Comparison of ENCODE assay signal across 27 cellular contexts in genomic region chr17:13181683-13182082, GRCh38.
"Had no signal": no experiment of that assay in that cellular context is flagged by ENCODE, and none has a peak within 500 bp of the region (broad histone marks: within the 10 kb centered on the region; RNA-seq: fewer than 3 reads in every experiment).

No MANE protein-coding gene starts in this region.

- H3K27ac ChIP-seq: lower lobe of right lung, ovary, prostate gland, right lobe of liver, testis, thyroid gland, upper lobe of left lung, vagina had no signal

- DNase-seq: hippocampal formation; kidney glomerular epithelial cell; left cardiac atrium; lower lobe of right lung; mammary epithelial cell; mesenchymal stem cell; naive thymus-derived CD4-positive, alpha-beta T cell; ovary; retina; right lobe of liver; stimulated activated CD4-positive, alpha-beta T cell treated with anti-CD3 and anti-CD28 coated beads, Interleukin-1b, Interleukin-23, amount 100 ng/mL, for 48 hours; stimulated activated CD4-positive, alpha-beta T cell treated with anti-CD3 and anti-CD28 coated beads, Interleukin-2, amount 100 ng/mL, for 48 hours; stimulated activated CD4-positive, alpha-beta T cell treated with anti-CD3 and anti-CD28 coated beads, Interleukin-4, amount 100 ng/mL, for 4 hours; stimulated activated CD8-positive, alpha-beta memory T cell treated with anti-CD3 and anti-CD28 coated beads, Interleukin-4, amount 100 ng/mL, for 48 hours; stimulated activated naive B cell treated with anti-CD40 and anti-IgM and Interleukin-4, amounts not matched to agents 10 μg/mL and 1 μg/mL and 100 μg/mL, for 72 hours; stimulated activated naive CD8-positive, alpha-beta T cell treated with anti-CD3 and anti-CD28 coated beads, Interleukin-15, Interleukin-2, amounts not matched to agents 100 U/mL and 50 U/mL, for 24 hours; stomach; testis; thyroid gland; upper lobe of left lung had no signal

- H3K4me1 ChIP-seq: lower lobe of right lung, prostate gland, right lobe of liver, testis, thyroid gland, vagina had no signal

- ATAC-seq: left cardiac atrium; naive thymus-derived CD4-positive, alpha-beta T cell; natural killer cell treated with Interleukin-12 subunit alpha and Interleukin-12 subunit beta and Interleukin-15 and Interleukin-18, amount 100 ng/mL, for 72 hours; right lobe of liver; stimulated activated naive B cell treated with anti-CD40 and anti-IgM and Interleukin-4, amounts not matched to agents 10 μg/mL and 1 μg/mL and 100 μg/mL, for 72 hours; stimulated activated naive CD8-positive, alpha-beta T cell treated with anti-CD3 and anti-CD28 coated beads, Interleukin-15, Interleukin-2, amounts not matched to agents 100 U/mL and 50 U/mL, for 24 hours had no signal

- H3K4me3 Mint-ChIP-seq: mesothelial cell of epicardium; naive thymus-derived CD4-positive, alpha-beta T cell; natural killer cell treated with Interleukin-12 subunit alpha and Interleukin-12 subunit beta and Interleukin-15 and Interleukin-18, amount 100 ng/mL, for 72 hours; stimulated activated naive B cell treated with anti-CD40 and anti-IgM and Interleukin-4, amounts not matched to agents 10 μg/mL and 1 μg/mL and 100 μg/mL, for 72 hours had no signal

- H3K4me1 Mint-ChIP-seq: naive thymus-derived CD4-positive, alpha-beta T cell; stimulated activated naive B cell treated with anti-CD40 and anti-IgM and Interleukin-4, amounts not matched to agents 10 μg/mL and 1 μg/mL and 100 μg/mL, for 72 hours had no signal

- H3K4me2 ChIP-seq: smooth muscle cell had no signal

- H3K4me3 ChIP-seq: lower lobe of right lung, ovary, prostate gland, right lobe of liver, smooth muscle cell, stomach, testis, thyroid gland, transverse colon, upper lobe of left lung, vagina had no signal

- H3K27ac Mint-ChIP-seq: mesothelial cell of epicardium; naive thymus-derived CD4-positive, alpha-beta T cell; natural killer cell treated with Interleukin-12 subunit alpha and Interleukin-12 subunit beta and Interleukin-15 and Interleukin-18, amount 100 ng/mL, for 72 hours; stimulated activated naive B cell treated with anti-CD40 and anti-IgM and Interleukin-4, amounts not matched to agents 10 μg/mL and 1 μg/mL and 100 μg/mL, for 72 hours had no signal

- H3K27me3 ChIP-seq: ovary, right lobe of liver, stomach, testis, thyroid gland, transverse colon, upper lobe of left lung, vagina had no signal

- FAIRE-seq: keratinocyte had no signal

- H3K36me3 ChIP-seq: lower lobe of right lung, ovary, prostate gland, right lobe of liver, stomach, thyroid gland, transverse colon, upper lobe of left lung, vagina had no signal

- H3K9me3 ChIP-seq: lower lobe of right lung, ovary, prostate gland, right lobe of liver, stomach, testis, thyroid gland, transverse colon, upper lobe of left lung, vagina had no signal

- H3K36me3 Mint-ChIP-seq: naive thymus-derived CD4-positive, alpha-beta T cell; stimulated activated naive B cell treated with anti-CD40 and anti-IgM and Interleukin-4, amounts not matched to agents 10 μg/mL and 1 μg/mL and 100 μg/mL, for 72 hours had no signal
